ENCODE assay signal across 8 cellular contexts in genomic region chr1:45010855-45011811, GRCh38. TPM values are rescaled to one million over a fixed set of nuclear protein-coding genes. Genes with fewer than 3 reads are reported as not detected.
DNase-seq lines count a peak whose midpoint lies in the region; ATAC-seq and TF ChIP-seq lines count a peak whose summit lies in the region.

Gene HECTD3, minus strand, starts transcription at chr1:45011324. Its CDS starts 67 bp downstream, at chr1:45011257.

- no peaks in the 10 kb centered on the region; the same call in 1 of the 2 replicates for H3K9me3 ChIP-seq in AG04450 (ENCODE audit: control insufficient read depth, insufficient read depth, low read length)

- H3K27ac ChIP-seq in AG04450 (ENCODE audit: low read depth, low read length): peak within 1 kb of the TSS; percentile 82

- no peak for TF ChIP-seq CTCF in AG04450 (IDR thresholded peaks at IDR 0.05; ENCODE audit: low read depth, low read length)

- peak within 1 kb of the TSS; percentile 92 for H3K4me3 ChIP-seq in AG04450 (ENCODE audit: low read depth, low read length)

- no peaks in the 10 kb centered on the region for H3K27me3 ChIP-seq in AG04450 (ENCODE audit: control insufficient read depth, insufficient read depth, low read length)

- CTCF ChIA-PET in AG04450 (lab: Charles Lee): interaction anchor here (0.6 to 11.4 kb wide), 13 partner anchors 10 to 482 kb away, joined by 3 to 616 read pairs (median 4); partner anchors contain the start of genes EIF2B3, RNU5D-1 and TESK2

- ATAC-seq in GM18870 (IDR thresholded peaks at IDR 0.05; ENCODE audit: unreplicated experiment): peak; percentile 58
- ATAC-seq in HG03108 (IDR thresholded peaks at IDR 0.05; ENCODE audit: unreplicated experiment): peak; percentile 54

- DNase-seq in AG04450 (ENCODE audit: low read depth, low spot score) (peak; percentile 10), NCI-H226 (peak; percentile 75), islet precursor cell (peak; percentile 88)
- peak; percentile 35 to 45 (median 42) for DNase-seq in activated CD4-positive, CD25-positive, alpha-beta regulatory T cell (lab: John Stamatoyannopoulos, UW)
- DNase-seq in central memory CD4-positive, alpha-beta T cell: peak; percentile 56
- peak; percentile 65 for DNase-seq in stimulated activated CD4-positive, alpha-beta T cell treated with anti-CD3 and anti-CD28 coated beads, Interleukin-12 subunit alpha, Interleukin-12 subunit beta, amount 100 ng/mL, for 4 hours

- POLR2A ChIA-PET in AG04450 (lab: Yijun Ruan, JAX): interaction anchor here (0.5 to 3.5 kb wide), 27 partner anchors 12 to 927 kb away, joined by 3 to 38 read pairs (median 4); partner anchors contain the start of genes BTBD19, EIF2B3, MUTYH and PLK3

RNA-seq across cellular contexts. Expression of gene HECTD3, which starts in this region (rescaled TPM):
- polyA plus RNA-seq in AG04450 (2011; rRNA removed): 40.8 and 52.0 TPM in 2 replicates
- polyA minus RNA-seq in AG04450 (2011; rRNA and poly(A)+ RNA removed): 50.9 and 53.2 TPM in 2 replicates

Comparison
In these comparisons a context has a peak if more than half of its experiments do, and no peak if none do; other contexts are left out.
1. Peak in every context shown above with its lines: DNase-seq, ATAC-seq, H3K4me3 ChIP-seq and H3K27ac ChIP-seq.
2. DNase-seq: peak in every context shown above with its lines; median percentile 88 in islet precursor cell; 75 in NCI-H226; 65 in stimulated activated CD4-positive, alpha-beta T cell treated with anti-CD3 and anti-CD28 coated beads, Interleukin-12 subunit alpha, Interleukin-12 subunit beta, amount 100 ng/mL, for 4 hours; 56 in central memory CD4-positive, alpha-beta T cell; 42 in activated CD4-positive, CD25-positive, alpha-beta regulatory T cell; 10 in AG04450.